Comparison of ENCODE assay signal across 30 cellular contexts in genomic region chr5:75189353-75189752, GRCh38. TPM values are rescaled to one million over a fixed set of nuclear protein-coding genes. Genes with fewer than 3 reads are reported as not detected.
"Had no signal": no experiment of that assay in that cellular context is flagged by ENCODE, and none has a peak within 500 bp of the region (broad histone marks: within the 10 kb centered on the region; RNA-seq: fewer than 3 reads in every experiment).

No MANE protein-coding gene starts in this region.

- H3K27me3 ChIP-seq: colonic mucosa, dorsolateral prefrontal cortex, esophagus muscularis mucosa, esophagus squamous epithelium, foreskin keratinocyte, gastrocnemius medialis, gastroesophageal sphincter, heart right ventricle had no signal

- H3K9me3 ChIP-seq: colonic mucosa, esophagus muscularis mucosa, esophagus squamous epithelium, gastrocnemius medialis, gastroesophageal sphincter had no signal

- H3K4me3 ChIP-seq: colonic mucosa, coronary artery, dorsolateral prefrontal cortex, esophagus muscularis mucosa, esophagus squamous epithelium, gastrocnemius medialis, gastroesophageal sphincter, heart left ventricle, heart right ventricle had no signal

- ATAC-seq: effector memory CD8-positive, alpha-beta T cell; esophagus mucosa; foreskin keratinocyte; gastrocnemius medialis; gastroesophageal sphincter; heart left ventricle; heart right ventricle had no signal

- H3K36me3 ChIP-seq: colonic mucosa, esophagus muscularis mucosa, esophagus squamous epithelium, gastrocnemius medialis, gastroesophageal sphincter, heart left ventricle, heart right ventricle had no signal

- H3K27ac ChIP-seq: colonic mucosa, coronary artery, dorsolateral prefrontal cortex, epithelial cell of prostate, esophagus muscularis mucosa, esophagus squamous epithelium, foreskin keratinocyte, gastrocnemius medialis, gastroesophageal sphincter, heart left ventricle, heart right ventricle had no signal

- H3K4me1 ChIP-seq: colonic mucosa, esophagus muscularis mucosa, esophagus squamous epithelium, gastrocnemius medialis, gastroesophageal sphincter, heart left ventricle, heart right ventricle had no signal

- FAIRE-seq: colon, endometrium, endothelial cell of umbilical vein, frontal cortex had no signal

- DNase-seq: colonic mucosa; cortex of kidney; dermis blood vessel endothelial cell; dorsolateral prefrontal cortex; effector CD4-positive, alpha-beta T cell; effector CD8-positive, alpha-beta T cell; effector memory CD4-positive, alpha-beta T cell; effector memory CD8-positive, alpha-beta T cell; endodermal cell; erythroblast; esophagus squamous epithelium; foreskin fibroblast; foreskin keratinocyte; foreskin melanocyte; gastrocnemius medialis; glutamatergic neuron; head of caudate nucleus; heart left ventricle; heart right ventricle had no signal

RNA-seq across cellular contexts. Expression of gene ANKRD31, which starts 47.3 kb away (rescaled TPM):
- total RNA-seq: dermis blood vessel endothelial cell, dermis microvascular lymphatic vessel endothelial cell, endothelial cell of umbilical vein, glomerular endothelial cell had no signal
- polyA plus RNA-seq: endothelial cell of umbilical vein had no signal
